In genomic region chr1:233113009-233113712, GRCh38 we compare ENCODE assay signal across 7 cellular contexts.
DNase-seq lines count a peak whose midpoint lies in the region; TF ChIP-seq lines count a peak whose summit lies in the region.

No MANE protein-coding gene starts in this region.

- H3K4me3 ChIP-seq in HEK293 (ENCODE audit: low read depth, low read length): peak overlapping the region; percentile 26
- no peak overlapping the region for H3K4me3 ChIP-seq in right atrium auricular region

- TF ChIP-seq CTCF in GM10248 (IDR thresholded peaks at IDR 0.05; ENCODE audit: control extremely low read depth, extremely low read depth, low read depth, missing control alignments) (no peak), HEK293 (tag by site-specific recombination; IDR thresholded peaks at IDR 0.05) (peak; percentile 9; the same call in 1 of the 2 replicates), right atrium auricular region (IDR thresholded peaks at IDR 0.05) (no peak)

- DNase-seq in GM10248 (ENCODE audit: extremely low spot score) (peak; percentile 15), NCI-H2227 (lab: John Stamatoyannopoulos, UW; ENCODE audit: unreplicated experiment) (peak; percentile 62), amniotic epithelial cell (ENCODE audit: low read depth) (peak; percentile 100), right atrium auricular region (ENCODE audit: low spot score) (peak; percentile 92), putamen (ENCODE audit: low spot score) (peak; percentile 53)
- no peak for DNase-seq in effector CD4-positive, alpha-beta T cell

- CTCF ChIA-PET in GM10248 (lab: Yijun Ruan, JAX): no interaction called here
- CTCF ChIA-PET in HEK293 (lab: Yijun Ruan, JAX): interaction anchor here (0.6 to 1.1 kb wide), 6 partner anchors 8 to 1405 kb away, joined by 3 to 4 read pairs (median 3); no protein-coding TSS in a partner anchor

- H3K27me3 ChIP-seq in right atrium auricular region: no peaks in the 10 kb centered on the region

- H3K27ac ChIP-seq in HEK293 (ENCODE audit: extremely low read depth, low read depth, low read length) (peak overlapping the region; percentile 69), right atrium auricular region (peak overlapping the region; percentile 65 to 71)

- POLR2A ChIA-PET in GM10248 (lab: Yijun Ruan, JAX) (interaction anchor here (0.6 kb wide), 1 partner anchor 32 kb away, joined by 3 read pairs; no protein-coding TSS in a partner anchor), HEK293 (lab: Yijun Ruan, JAX) (interaction anchor here (0.5 to 1.6 kb wide), 8 partner anchors 13 to 483 kb away, joined by 3 to 6 read pairs (median 4); partner anchors contain the start of gene SIPA1L2)

- H3K9me3 ChIP-seq in HEK293 (ENCODE audit: control insufficient read depth, insufficient read depth, low read depth, low read length): no peaks in the 10 kb centered on the region
- no peaks in the 10 kb centered on the region for H3K9me3 ChIP-seq in right atrium auricular region

- H3K4me1 ChIP-seq in HEK293 (ENCODE audit: control insufficient read depth, insufficient read depth, low read length): peaks cover 14% of the 10 kb centered on the region
- peaks cover 0 to 28% of the 10 kb centered on the region in 2 donors for H3K4me1 ChIP-seq in right atrium auricular region

- peaks cover 4 to 7% of the 10 kb centered on the region in 2 experiments; a peak in 2 of 3 replicates for H3K36me3 ChIP-seq in HEK293 (ENCODE audit: control insufficient read depth in 2 of 2, insufficient read depth in 1 of 2, low read length in 2 of 2)
- H3K36me3 ChIP-seq in right atrium auricular region: no peaks in the 10 kb centered on the region

TF ChIP-seq in HEK293, 187 proteins besides CTCF, POLR2A, EP300 and RAD21 (continues in another document):
- TF ChIP-seq ZNF10 (tag by site-specific recombination; IDR thresholded peaks at IDR 0.05): peak; percentile 80
- no peak for TF ChIP-seq ZNF544 (tag by site-specific recombination; IDR thresholded peaks at IDR 0.05)
- no peak for TF ChIP-seq ZNF23 (tag by site-specific recombination; IDR thresholded peaks at IDR 0.05; ENCODE audit: borderline replicate concordance)
- peak; percentile 90; the same call in 1 of the 2 replicates for TF ChIP-seq HOXC10 (CRISPR knock-in tag; IDR thresholded peaks at IDR 0.05)
- no peak; the same call in 1 of the 2 replicates for TF ChIP-seq ZBTB10 (tag by site-specific recombination; IDR thresholded peaks at IDR 0.05)
- peak; percentile 89 for TF ChIP-seq ZNF791 (tag by site-specific recombination; IDR thresholded peaks at IDR 0.05)
- TF ChIP-seq ZNF548 (tag by site-specific recombination; IDR thresholded peaks at IDR 0.05): no peak
- TF ChIP-seq ZNF473 (tag by site-specific recombination; IDR thresholded peaks at IDR 0.05): no peak
- TF ChIP-seq ZBTB11 (tag by site-specific recombination; conservative IDR thresholded peaks at IDR 0.05; ENCODE audit: low read depth): peak; percentile 49; the same call in 1 of the 2 replicates
- TF ChIP-seq ZNF280C (tag by site-specific recombination; IDR thresholded peaks at IDR 0.05): no peak
- peak; percentile 99 for TF ChIP-seq FEZF1 (tag by site-specific recombination; IDR thresholded peaks at IDR 0.05)
- peak; percentile 98 for TF ChIP-seq KLF17 (tag by site-specific recombination; IDR thresholded peaks at IDR 0.05)
- no peak for TF ChIP-seq ZNF169 (tag by site-specific recombination; IDR thresholded peaks at IDR 0.05)
- peak; percentile 95 for TF ChIP-seq ZSCAN23 (tag by site-specific recombination; IDR thresholded peaks at IDR 0.05)
- TF ChIP-seq ZNF513 (tag by site-specific recombination; IDR thresholded peaks at IDR 0.05): peak; percentile 36; the same call in 1 of the 2 replicates
- peak; percentile 98 for TF ChIP-seq ZNF629 (tag by site-specific recombination; IDR thresholded peaks at IDR 0.05)
- no peak for TF ChIP-seq ZSCAN16 (tag by site-specific recombination; IDR thresholded peaks at IDR 0.05)
- TF ChIP-seq WT1 (tag by site-specific recombination; IDR thresholded peaks at IDR 0.05): peak; percentile 99
- TF ChIP-seq ZNF302 (tag by site-specific recombination; IDR thresholded peaks at IDR 0.05; ENCODE audit: low read depth): no peak; the same call in 1 of the 2 replicates
- peak; percentile 80 for TF ChIP-seq ZNF792 (tag by site-specific recombination; IDR thresholded peaks at IDR 0.05)
- TF ChIP-seq ZNF350 (tag by site-specific recombination; IDR thresholded peaks at IDR 0.05): no peak
